ENCODE assay signal across 8 cellular contexts in genomic region chr4:183407128-183407585, GRCh38. TPM values are rescaled to one million over a fixed set of nuclear protein-coding genes. Genes with fewer than 3 reads are reported as not detected.
DNase-seq lines count a peak whose midpoint lies in the region; ATAC-seq, FAIRE-seq and TF ChIP-seq lines count a peak whose summit lies in the region.

No MANE protein-coding gene starts in this region.

- H3K4me3 ChIP-seq in right cardiac atrium (ENCODE audit: low read length) (peak overlapping the region; percentile 55), rectal smooth muscle tissue (ENCODE audit: low read length) (peak overlapping the region; percentile 65), aorta (ENCODE audit: low read length in 2 of 2) (peak overlapping the region in 1 of 2 donors; percentile 38)

- peak; percentile 80 for ATAC-seq in HG02763 (IDR thresholded peaks at IDR 0.05; ENCODE audit: unreplicated experiment)
- ATAC-seq in right cardiac atrium: peak; percentile 91 to 95
- peak; percentile 94 for ATAC-seq in aorta (ENCODE audit: low FRiP score)

- no peaks in the 10 kb centered on the region for H3K4me1 ChIP-seq in right cardiac atrium (ENCODE audit: control insufficient read depth, insufficient read depth, low read length)
- H3K4me1 ChIP-seq in rectal smooth muscle tissue (ENCODE audit: control insufficient read depth, insufficient read depth, low read length): no peaks in the 10 kb centered on the region
- H3K4me1 ChIP-seq in aorta (ENCODE audit: control insufficient read depth in 1 of 2, insufficient read depth in 2 of 2, low read length in 2 of 2): no peaks in the 10 kb centered on the region

- TF ChIP-seq POLR2A in GM12891 (IDR thresholded peaks at IDR 0.05; ENCODE audit: low read depth, low read length): no peak

- H3K9ac ChIP-seq in rectal smooth muscle tissue (ENCODE audit: low read length): no peak overlapping the region

- DNase-seq in GM12891 (ENCODE audit: insufficient read length, low spot score) (peak; percentile 80), NCI-H1417 (lab: John Stamatoyannopoulos, UW) (peak; percentile 78 to 95 (median 90)), T-helper 1 cell (peak; percentile 65 to 82 (median 79)), amygdala (lab: John Stamatoyannopoulos, UW) (peak; percentile 26 to 93 (median 79)), right cardiac atrium (peak; percentile 84 to 95 (median 94)), aorta (peak; percentile 88 to 96)

- H3K36me3 ChIP-seq in rectal smooth muscle tissue (ENCODE audit: control insufficient read depth, insufficient read depth, low read length): no peaks in the 10 kb centered on the region
- no peaks in the 10 kb centered on the region for H3K36me3 ChIP-seq in aorta (ENCODE audit: control insufficient read depth in 1 of 2, insufficient read depth in 2 of 2, low read length in 1 of 2)

- FAIRE-seq in GM12891 (lab: Jason Lieb, UNC): peak; percentile 93

- H3K27ac ChIP-seq in right cardiac atrium (ENCODE audit: low read length) (peak overlapping the region; percentile 45), rectal smooth muscle tissue (ENCODE audit: low read depth, low read length) (peak overlapping the region; percentile 45), aorta (ENCODE audit: low read depth in 1 of 2, low read length in 2 of 2) (no peak overlapping the region)

- H3K27me3 ChIP-seq in right cardiac atrium (ENCODE audit: control insufficient read depth, insufficient read depth) (no peaks in the 10 kb centered on the region), rectal smooth muscle tissue (ENCODE audit: control insufficient read depth, insufficient read depth, low read length) (no peaks in the 10 kb centered on the region), aorta (ENCODE audit: control insufficient read depth in 1 of 2, insufficient read depth in 2 of 2, low read length in 1 of 2) (no peaks in the 10 kb centered on the region)

- intact Hi-C loops in right cardiac atrium (cut with DNase I): no loop called here
- intact Hi-C loops in aorta (cut with DNase I): loop anchor here in 1 of 2 donors (10.0 kb wide), 1 partner anchor 472 kb away; no protein-coding TSS in a partner anchor

- under 1% methylated on average over 32 of the region's 32 CpGs for WGBS in right cardiac atrium
- WGBS in aorta, 2 donors: 0 to 1% methylated on average over 32 of the region's 32 CpGs

- H3K9me3 ChIP-seq in right cardiac atrium (ENCODE audit: control insufficient read depth, low read length): no peaks in the 10 kb centered on the region
- H3K9me3 ChIP-seq in aorta (ENCODE audit: control insufficient read depth, low read length): no peaks in the 10 kb centered on the region

TF ChIP-seq in GM12891, 5 proteins besides CTCF, POLR2A, EP300 and RAD21:
- TF ChIP-seq SPI1 (IDR thresholded peaks at IDR 0.05; ENCODE audit: low read depth, low read length) (0 out of 2 replicates have a peak, but pooled peaks have one; percentile 1), POLR2AphosphoS5 (IDR thresholded peaks at IDR 0.05; ENCODE audit: low read depth, low read length) (no peak), TAF1 (IDR thresholded peaks at IDR 0.05; ENCODE audit: low read depth, low read length) (no peak), PAX5 (IDR thresholded peaks at IDR 0.05; ENCODE audit: insufficient read depth, low read length, severe bottlenecking) (no peak), POU2F2 (IDR thresholded peaks at IDR 0.05; ENCODE audit: low read depth, low read length) (peak; percentile 53; the same call in 1 of the 2 replicates)

RNA-seq across cellular contexts. Expression of gene CDKN2AIP, which starts 37.3 kb away (rescaled TPM):
- polyA plus RNA-seq in GM12891 (2012; ENCODE audit: low read depth, missing spikeins): 10.6 TPM
- total RNA-seq in right cardiac atrium (10 to 100 TPM; 10.1 to 13.1 (median 11.5) TPM), aorta (10 to 100 TPM; 12.0 to 15.4 TPM)
- polyA plus RNA-seq in right cardiac atrium (8.7 TPM), aorta (10 to 100 TPM; 12.2 to 16.3 TPM)

Comparison
In these comparisons a context has a peak if more than half of its experiments do, and no peak if none do; other contexts are left out.
1. H3K27ac ChIP-seq: peak in right cardiac atrium (single experiment) and rectal smooth muscle tissue (single experiment); none in aorta (0 of 2).
2. Peak in every context shown above with its lines, with median percentiles within 50 percentile points of each other: DNase-seq and ATAC-seq.